In the genomic region with DNA sequence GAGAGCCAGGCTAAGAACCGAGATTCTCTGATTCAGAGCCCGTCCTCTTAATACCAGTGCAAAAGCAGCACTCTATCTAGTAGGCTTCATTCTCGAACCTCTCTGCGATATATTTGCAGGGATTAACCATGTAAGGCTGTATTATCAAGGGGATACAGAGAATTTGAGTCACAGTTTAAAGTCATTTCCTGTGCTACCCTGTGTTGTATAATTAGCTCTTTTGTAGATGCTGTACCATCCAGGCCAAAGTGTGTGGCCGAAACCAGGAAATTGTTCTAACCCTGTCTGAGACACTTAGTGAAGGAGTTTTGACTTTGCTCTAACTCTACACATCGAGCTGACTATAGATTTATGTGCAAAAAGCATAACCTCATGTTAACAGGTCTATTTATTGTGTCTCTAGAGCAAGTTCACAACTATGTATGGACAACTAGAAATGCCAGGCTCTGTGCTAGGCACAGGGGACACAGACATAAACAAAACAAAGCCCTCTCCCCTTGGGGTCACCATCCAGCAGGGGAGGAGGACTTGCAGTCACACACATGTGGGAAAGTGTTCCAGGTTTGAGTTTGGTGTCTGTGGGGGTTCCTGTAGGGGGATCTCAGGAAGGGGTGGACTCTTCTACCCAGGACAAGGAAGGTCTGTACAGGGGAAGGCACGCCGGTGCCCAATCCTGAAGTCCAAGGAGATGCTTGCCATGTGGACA, we compare ENCODE assay signal across 9 cellular contexts.
DNase-seq lines count a peak whose midpoint lies in the region; ATAC-seq, FAIRE-seq and TF ChIP-seq lines count a peak whose summit lies in the region.
"Had no signal": no experiment of that assay in that cellular context is flagged by ENCODE, and none has a peak within 500 bp of the region (broad histone marks: within the 10 kb centered on the region; RNA-seq: fewer than 3 reads in every experiment).

No MANE protein-coding gene starts in this region.

- no peak for DNase-seq in CD4-positive, alpha-beta T cell
- peak; percentile 23 for DNase-seq in GM20000 (ENCODE audit: low spot score)
- DNase-seq in astrocyte (ENCODE audit: low read depth), result peak; percentile 66
- DNase-seq in prostate gland (ENCODE audit: low spot score), result no peak
- no peak for DNase-seq in posterior cingulate gyrus
- DNase-seq in NCI-H2081 treated with DMSO at 0.1 percent for 48 hours (lab: John Stamatoyannopoulos, UW), result no peak
- no peak for DNase-seq in SW480 (ENCODE audit: low spot score)

- no peaks in the 10 kb centered on the region for H3K36me3 ChIP-seq in astrocyte (ENCODE audit: insufficient read depth, low read length)
- H3K36me3 ChIP-seq in prostate gland, result no peaks in the 10 kb centered on the region

- H3K9me3 Mint-ChIP-seq in CD4-positive, alpha-beta T cell, result peaks cover 3% of the 10 kb centered on the region
- H3K9me3 Mint-ChIP-seq in astrocyte (ENCODE audit: unreplicated experiment), result no peaks in the 10 kb centered on the region

- H3K4me1 ChIP-seq in astrocyte (ENCODE audit: insufficient read depth, low read length) (peaks cover 58% of the 10 kb centered on the region), prostate gland (replicated peaks) (peaks cover 14% of the 10 kb centered on the region)

- no peak overlapping the region for H3K4me3 ChIP-seq in astrocyte (ENCODE audit: insufficient read depth, low read depth, low read length)
- H3K4me3 ChIP-seq in prostate gland, result no peak overlapping the region

- H3K27ac ChIP-seq in CD4-positive, alpha-beta T cell (ENCODE audit: low read depth, low read length), result peak overlapping the region; percentile 13
- H3K27ac ChIP-seq in astrocyte (ENCODE audit: low read depth, low read length) (peak overlapping the region; percentile 55), prostate gland (peak overlapping the region; percentile 4 to 73)

- no peak for TF ChIP-seq CTCF in CD4-positive, alpha-beta T cell (IDR thresholded peaks at IDR 0.05)
- no peak for TF ChIP-seq CTCF in GM20000 (IDR thresholded peaks at IDR 0.05; ENCODE audit: extremely low read depth, missing control alignments)
- no peak for TF ChIP-seq CTCF in astrocyte (IDR thresholded peaks at IDR 0.05; ENCODE audit: insufficient read depth, low read depth, low read length)
- no peak for TF ChIP-seq CTCF in prostate gland (IDR thresholded peaks at IDR 0.05)

- no peaks in the 10 kb centered on the region for H4K20me1 ChIP-seq in astrocyte (ENCODE audit: insufficient read depth, low read length)

- H3K4me1 Mint-ChIP-seq in CD4-positive, alpha-beta T cell (ENCODE audit: low read depth), result peaks cover 75% of the 10 kb centered on the region
- H3K4me1 Mint-ChIP-seq in astrocyte (ENCODE audit: low read depth, unreplicated experiment), result peaks cover 48% of the 10 kb centered on the region

- no peak overlapping the region for H2AFZ ChIP-seq in astrocyte (ENCODE audit: low read depth, low read length)

- peak overlapping the region; percentile 4 for H3K9ac ChIP-seq in astrocyte (ENCODE audit: low read length)

- FAIRE-seq in astrocyte (lab: Jason Lieb, UNC), result no peak
- FAIRE-seq: endometrium had no signal

- H3K27me3 ChIP-seq in CD4-positive, alpha-beta T cell (ENCODE audit: control insufficient read depth, insufficient read depth, low read length), result no peaks in the 10 kb centered on the region
- H3K27me3 ChIP-seq in astrocyte (ENCODE audit: insufficient read depth, low read length), result no peaks in the 10 kb centered on the region
- H3K27me3 ChIP-seq in prostate gland (replicated peaks; ENCODE audit: insufficient read depth), result no peaks in the 10 kb centered on the region

- TF ChIP-seq POLR2A in prostate gland (IDR thresholded peaks at IDR 0.05), result no peak

- WGBS in prostate gland, result 76% methylated on average over 8 of the region's 8 CpGs

- H3K36me3 Mint-ChIP-seq in CD4-positive, alpha-beta T cell (ENCODE audit: low read depth), result peaks cover 39% of the 10 kb centered on the region
- H3K36me3 Mint-ChIP-seq in astrocyte (ENCODE audit: low read depth, unreplicated experiment), result peaks cover 11% of the 10 kb centered on the region

- peak overlapping the region; percentile 84 for H3K27ac Mint-ChIP-seq in CD4-positive, alpha-beta T cell
- H3K27ac Mint-ChIP-seq in astrocyte (ENCODE audit: unreplicated experiment), result no peak overlapping the region

- ATAC-seq in CD4-positive, alpha-beta T cell (ENCODE audit: poor library complexity), result peak; percentile 27
- peak; percentile 73 for ATAC-seq in HG03571 (IDR thresholded peaks at IDR 0.05; ENCODE audit: unreplicated experiment)

- H3K4me3 Mint-ChIP-seq in CD4-positive, alpha-beta T cell, result peak overlapping the region; percentile 56
- no peak overlapping the region for H3K4me3 Mint-ChIP-seq in astrocyte (ENCODE audit: unreplicated experiment)

- no peaks in the 10 kb centered on the region for H3K9me3 ChIP-seq in CD4-positive, alpha-beta T cell (ENCODE audit: control insufficient read depth, low read length)
- H3K9me3 ChIP-seq in astrocyte (ENCODE audit: insufficient read depth, low read depth, low read length) (no peaks in the 10 kb centered on the region), prostate gland (no peaks in the 10 kb centered on the region)

- H3K79me2 ChIP-seq in astrocyte (ENCODE audit: insufficient read depth, low read length), result no peaks in the 10 kb centered on the region

- no peaks in the 10 kb centered on the region for H3K27me3 Mint-ChIP-seq in CD4-positive, alpha-beta T cell
- no peaks in the 10 kb centered on the region for H3K27me3 Mint-ChIP-seq in astrocyte (ENCODE audit: low read depth, unreplicated experiment)

- intact Hi-C loops in CD4-positive, alpha-beta T cell (cut with DNase I, micrococcal nuclease), result loop anchor here in 1 of 2 experiments (2.0 kb wide), 2 partner anchors 13 to 43 kb away; no protein-coding TSS in a partner anchor
- intact Hi-C loops in prostate gland (cut with DNase I) (no loop called here), posterior cingulate gyrus (cut with DNase I) (no loop called here)

- POLR2A ChIA-PET in CD4-positive, alpha-beta T cell (lab: Charles Lee), result interaction anchor here (0.9 to 3.5 kb wide), 6 partner anchors 12 to 183 kb away, joined by 3 to 26 read pairs (median 8); partner anchors contain the start of gene DHRS3

- peak overlapping the region; percentile 53 for H3K4me2 ChIP-seq in astrocyte (ENCODE audit: low read length)

- CTCF ChIA-PET in CD4-positive, alpha-beta T cell (lab: Charles Lee), result interaction anchor here (1.3 kb wide), 1 partner anchor 28 kb away, joined by 5 read pairs; no protein-coding TSS in a partner anchor

Comparison
In these comparisons a context has a peak if more than half of its experiments do, and no peak if none do; other contexts are left out.
1. DNase-seq: peak in GM20000 (single experiment) and astrocyte (single experiment); none in CD4-positive, alpha-beta T cell (0 of 10), prostate gland (single experiment), posterior cingulate gyrus (0 of 10), NCI-H2081 treated with DMSO at 0.1 percent for 48 hours (single experiment) and SW480 (single experiment).
2. Peak in every context shown above with its lines, with median percentiles within 50 percentile points of each other: H3K27ac ChIP-seq.